In the genomic region with DNA sequence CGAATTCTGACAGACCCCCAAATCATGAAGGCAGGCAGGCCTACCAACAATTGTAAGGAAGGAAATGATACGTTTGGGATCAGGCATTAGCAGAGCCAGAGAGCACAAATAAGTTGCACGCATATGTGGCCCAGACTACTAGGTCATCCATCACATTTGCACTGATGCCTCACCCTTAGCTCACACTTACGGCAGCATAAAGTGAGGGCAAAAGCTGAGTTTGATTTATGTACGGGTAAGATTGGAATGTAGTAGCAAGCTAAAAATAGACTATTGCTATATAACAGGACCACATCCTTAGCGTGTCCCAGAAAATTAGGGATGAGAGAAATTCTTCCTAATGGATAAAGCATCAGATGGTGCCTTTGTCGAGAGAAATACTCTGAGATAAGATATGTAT, we compare ENCODE assay signal across 23 cellular contexts. TPM values are rescaled to one million over a fixed set of nuclear protein-coding genes. Genes with fewer than 3 reads are reported as not detected.
A peak's percentile ranks its signal among the peaks of the same experiment; 100 is the strongest.
DNase-seq lines count a peak whose midpoint lies in the region; FAIRE-seq and TF ChIP-seq lines count a peak whose summit lies in the region.
"Had no signal": no experiment of that assay in that cellular context is flagged by ENCODE, and none has a peak within 500 bp of the region (broad histone marks: within the 10 kb centered on the region; RNA-seq: fewer than 3 reads in every experiment).

No MANE protein-coding gene starts in this region.

- WGBS in mesenchymal stem cell, result 64% methylated on average over 5 of the region's 7 CpGs

- H3K4me2 ChIP-seq in astrocyte (ENCODE audit: low read length) (no peak overlapping the region), mesenchymal stem cell (ENCODE audit: low read length, poor library complexity, severe bottlenecking) (no peak overlapping the region)
- H3K4me2 ChIP-seq: A549 had no signal

- peak overlapping the region in 1 of 2 experiments; percentile 87 for H3K18ac ChIP-seq in mesenchymal stem cell (ENCODE audit: low read depth in 1 of 2, low read length in 2 of 2)

- no peaks in the 10 kb centered on the region for H3K36me3 ChIP-seq in astrocyte (ENCODE audit: insufficient read depth, low read length)
- no peaks in the 10 kb centered on the region for H3K36me3 ChIP-seq in mesenchymal stem cell (ENCODE audit: control insufficient read depth in 1 of 2, insufficient read depth in 2 of 2, low read depth in 1 of 2, low read length in 2 of 2)
- H3K36me3 ChIP-seq: HAP-1 had no signal

- peaks cover 2% of the 10 kb centered on the region for H3K9me3 Mint-ChIP-seq in astrocyte (ENCODE audit: unreplicated experiment)
- H3K9me3 Mint-ChIP-seq: CD4-positive, alpha-beta memory T cell had no signal

- H3K9ac ChIP-seq in astrocyte (ENCODE audit: low read length), result no peak overlapping the region
- H3K9ac ChIP-seq in mesenchymal stem cell (ENCODE audit: low read length), result no peak overlapping the region

- FAIRE-seq in astrocyte (lab: Jason Lieb, UNC) (no peak), HTR-8/SVneo (lab: Jason Lieb, UNC) (no peak)
- FAIRE-seq: A549, GM12891, GM18507, H54 had no signal

- H4K8ac ChIP-seq in mesenchymal stem cell (ENCODE audit: low read length), result peak overlapping the region; percentile 35

- H3K27ac ChIP-seq in astrocyte (ENCODE audit: low read depth, low read length) (no peak overlapping the region), mesenchymal stem cell (ENCODE audit: low read length, poor library complexity, severe bottlenecking) (no peak overlapping the region)
- H3K27ac ChIP-seq: A549 had no signal

- H3K27me3 Mint-ChIP-seq in astrocyte (ENCODE audit: low read depth, unreplicated experiment), result peaks cover 5% of the 10 kb centered on the region

- no peak overlapping the region for H2BK15ac ChIP-seq in mesenchymal stem cell (ENCODE audit: low read depth, poor library complexity, severe bottlenecking)

- H3K79me1 ChIP-seq in mesenchymal stem cell (replicated peaks; ENCODE audit: low read length, poor library complexity, severe bottlenecking), result no peaks in the 10 kb centered on the region

- peak overlapping the region in 1 of 2 experiments; percentile 69 for H2BK12ac ChIP-seq in mesenchymal stem cell (ENCODE audit: low read length in 2 of 2)

- no peak overlapping the region for H2BK120ac ChIP-seq in mesenchymal stem cell (ENCODE audit: low read depth, low read length)

- H3K4ac ChIP-seq in mesenchymal stem cell (ENCODE audit: low read depth in 1 of 2, low read length in 2 of 2), result no peak overlapping the region

- H3K4me3 ChIP-seq in AG10803 (ENCODE audit: low read length) (no peak overlapping the region), astrocyte (ENCODE audit: insufficient read depth, low read depth, low read length) (no peak overlapping the region), mesenchymal stem cell (ENCODE audit: insufficient read depth in 1 of 2, low read depth in 1 of 2, low read length in 2 of 2) (no peak overlapping the region)
- H3K4me3 ChIP-seq: A549, HAP-1 had no signal

- H3K27me3 ChIP-seq in astrocyte (ENCODE audit: insufficient read depth, low read length), result no peaks in the 10 kb centered on the region
- H3K27me3 ChIP-seq in mesenchymal stem cell (ENCODE audit: control insufficient read depth in 1 of 2, insufficient read depth in 1 of 2, low read length in 2 of 2), result peaks cover 11 to 15% of the 10 kb centered on the region in 2 experiments

- H3K79me2 ChIP-seq in astrocyte (ENCODE audit: insufficient read depth, low read length), result no peaks in the 10 kb centered on the region

- H4K91ac ChIP-seq in mesenchymal stem cell (ENCODE audit: low read length), result peak overlapping the region; percentile 43

- no peak overlapping the region for H2AK5ac ChIP-seq in mesenchymal stem cell (ENCODE audit: low read length, severe bottlenecking)

- no peaks in the 10 kb centered on the region for H4K20me1 ChIP-seq in astrocyte (ENCODE audit: insufficient read depth, low read length)

- H2AFZ ChIP-seq in astrocyte (ENCODE audit: low read depth, low read length) (no peak overlapping the region), mesenchymal stem cell (ENCODE audit: low read depth, low read length) (no peak overlapping the region)

- no peak overlapping the region for H3K27ac Mint-ChIP-seq in astrocyte (ENCODE audit: unreplicated experiment)
- H3K27ac Mint-ChIP-seq: CD4-positive, alpha-beta memory T cell had no signal

- peak; percentile 72 for DNase-seq in AG10803 (ENCODE audit: low read depth)
- DNase-seq in GM03348 (ENCODE audit: low spot score), result peak; percentile 43
- peak; percentile 90 for DNase-seq in astrocyte (ENCODE audit: low read depth)
- no peak for DNase-seq in mesenchymal stem cell
- DNase-seq in HTR-8/SVneo (ENCODE audit: insufficient read length, low spot score), result no peak
- DNase-seq in HCEC 1CT, result no peak
- no peak for DNase-seq in NCI-H524 treated with DMSO at 0.1 percent for 48 hours (lab: John Stamatoyannopoulos, UW)
- DNase-seq: 8988T; ACHN; AML-193; C1 segment of cervical spinal cord; Caco-2; CD4-positive, alpha-beta memory T cell; DMS153; DND-41; EL; GDM1; GOT3 had no signal

- H3K9me3 ChIP-seq in astrocyte (ENCODE audit: insufficient read depth, low read depth, low read length) (no peaks in the 10 kb centered on the region), mesenchymal stem cell (ENCODE audit: control insufficient read depth, low read length) (no peaks in the 10 kb centered on the region)
- H3K9me3 ChIP-seq: A549, Caco-2, HAP-1 had no signal

- H2BK5ac ChIP-seq in mesenchymal stem cell (ENCODE audit: low read depth, low read length, poor library complexity, severe bottlenecking), result no peak overlapping the region

- H3K4me1 ChIP-seq in astrocyte (ENCODE audit: insufficient read depth, low read length), result peaks cover 3% of the 10 kb centered on the region
- H3K4me1 ChIP-seq in mesenchymal stem cell (ENCODE audit: control insufficient read depth, insufficient read depth, low read depth, low read length), result no peaks in the 10 kb centered on the region
- H3K4me1 ChIP-seq: A549 had no signal

- H3K23ac ChIP-seq in mesenchymal stem cell (ENCODE audit: low read length in 2 of 2), result no peak overlapping the region

- H3K36me3 Mint-ChIP-seq in astrocyte (ENCODE audit: low read depth, unreplicated experiment), result no peaks in the 10 kb centered on the region
- H3K36me3 Mint-ChIP-seq: CD4-positive, alpha-beta memory T cell had no signal

- H3K14ac ChIP-seq in mesenchymal stem cell (ENCODE audit: low read length in 2 of 2), result no peak overlapping the region

- H3K4me1 Mint-ChIP-seq in astrocyte (ENCODE audit: low read depth, unreplicated experiment), result peaks cover 3% of the 10 kb centered on the region
- H3K4me1 Mint-ChIP-seq: CD4-positive, alpha-beta memory T cell had no signal

- no peak overlapping the region for H3K4me3 Mint-ChIP-seq in astrocyte (ENCODE audit: unreplicated experiment)
- H3K4me3 Mint-ChIP-seq: CD4-positive, alpha-beta memory T cell had no signal

- no peak for TF ChIP-seq CTCF in AG10803 (conservative IDR thresholded peaks at IDR 0.05; ENCODE audit: low read length)
- no peak for TF ChIP-seq CTCF in astrocyte (IDR thresholded peaks at IDR 0.05; ENCODE audit: insufficient read depth, low read depth, low read length)

RNA-seq across cellular contexts. Expression of a gene that starts 58.6 kb away (rescaled TPM):
- total RNA-seq in astrocyte, result 17.2 and 22.7 TPM in 2 replicates
- 6.3 TPM for polyA plus RNA-seq in mesenchymal stem cell (2013, experiment 1 of 2)
- polyA plus RNA-seq in mesenchymal stem cell (2013, experiment 2 of 2), result 7.3 TPM

RNA-seq across cellular contexts. Expression of a gene that starts 58.8 kb away (rescaled TPM):
- total RNA-seq in astrocyte, result 2.5 and 3.1 TPM in 2 replicates
- polyA plus RNA-seq in mesenchymal stem cell (2013, experiment 1 of 2), result 1.5 TPM
- polyA plus RNA-seq in mesenchymal stem cell (2013, experiment 2 of 2), result 1.5 TPM

Comparison
In these comparisons a context has a peak if more than half of its experiments do, and no peak if none do; other contexts are left out.
1. DNase-seq: peak in AG10803 (single experiment), GM03348 (single experiment) and astrocyte (single experiment); none in mesenchymal stem cell (single experiment), HTR-8/SVneo (single experiment), HCEC 1CT (single experiment) and NCI-H524 treated with DMSO at 0.1 percent for 48 hours (single experiment).